11 cellular contexts compared by ENCODE assay signal in the genomic region with DNA sequence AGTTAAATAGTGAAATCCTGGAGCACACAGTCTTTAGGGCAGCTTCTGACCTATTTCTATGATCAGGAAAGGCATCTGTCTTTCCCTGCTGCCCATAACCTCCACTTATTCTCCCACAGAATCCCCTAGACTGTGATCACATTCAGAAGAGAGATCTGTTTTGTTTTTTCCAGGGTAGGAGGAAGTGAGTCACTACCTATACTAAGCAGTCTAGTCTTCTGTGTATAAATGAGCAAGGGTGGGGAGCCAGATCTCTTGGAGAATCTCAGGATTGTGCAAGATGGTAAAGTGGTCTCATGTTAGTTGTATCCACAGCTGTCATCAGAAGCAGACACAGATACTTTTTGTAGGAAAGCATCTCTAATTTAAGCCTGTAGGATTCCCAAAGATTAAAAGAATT. TPM values are rescaled to one million over a fixed set of nuclear protein-coding genes. Genes with fewer than 3 reads are reported as not detected.
DNase-seq lines count a peak whose midpoint lies in the region; ATAC-seq, FAIRE-seq and TF ChIP-seq lines count a peak whose summit lies in the region.
"Had no signal": no experiment of that assay in that cellular context is flagged by ENCODE, and none has a peak within 500 bp of the region (broad histone marks: within the 10 kb centered on the region; RNA-seq: fewer than 3 reads in every experiment).

No MANE protein-coding gene starts in this region.

- no peak overlapping the region for H3K4me3 Mint-ChIP-seq in activated naive CD8-positive, alpha-beta T cell
- H3K4me3 Mint-ChIP-seq in activated naive CD8-positive, alpha-beta T cell treated with anti-CD3 and anti-CD28 coated beads for 36 hours = no peak overlapping the region
- no peak overlapping the region for H3K4me3 Mint-ChIP-seq in T-cell
- H3K4me3 Mint-ChIP-seq: activated naive CD8-positive, alpha-beta T cell treated with anti-CD3 and anti-CD28 coated beads, Interleukin-2, amount 10 ng/mL, durations not matched to agents 7 days and 5 days had no signal

- peaks cover 15% of the 10 kb centered on the region for H3K36me3 ChIP-seq in left ventricle myocardium inferior

- peak in 1 of 4 experiments; percentile 37 for ATAC-seq in T-cell (replicated peaks in 1 of 4)

- peak overlapping the region; percentile 23 for H3K27ac Mint-ChIP-seq in activated naive CD8-positive, alpha-beta T cell
- no peak overlapping the region for H3K27ac Mint-ChIP-seq in activated naive CD8-positive, alpha-beta T cell treated with anti-CD3 and anti-CD28 coated beads for 36 hours
- peak overlapping the region; percentile 47 to 77 for H3K27ac Mint-ChIP-seq in T-cell
- H3K27ac Mint-ChIP-seq: activated naive CD8-positive, alpha-beta T cell treated with anti-CD3 and anti-CD28 coated beads, Interleukin-2, amount 10 ng/mL, durations not matched to agents 7 days and 5 days had no signal

- H3K4me1 Mint-ChIP-seq in activated naive CD8-positive, alpha-beta T cell (ENCODE audit: low read depth) = peaks cover 10% of the 10 kb centered on the region
- H3K4me1 Mint-ChIP-seq in activated naive CD8-positive, alpha-beta T cell treated with anti-CD3 and anti-CD28 coated beads for 36 hours = peaks cover 9% of the 10 kb centered on the region
- H3K4me1 Mint-ChIP-seq in T-cell = peaks cover 6 to 12% (median 12%) of the 10 kb centered on the region in 3 donors

- peaks cover 4% of the 10 kb centered on the region for H3K4me1 ChIP-seq in left ventricle myocardium inferior

- no peak for DNase-seq in activated naive CD8-positive, alpha-beta T cell treated with anti-CD3 and anti-CD28 coated beads for 36 hours
- DNase-seq in T-cell (no peak), fibroblast of pulmonary artery (ENCODE audit: low read depth) (peak; percentile 90), stromal cell of bone marrow (ENCODE audit: low read depth) (peak; percentile 68), D721Med (ENCODE audit: insufficient read length, low spot score) (no peak), left ventricle myocardium inferior (no peak), posterior vena cava (ENCODE audit: low spot score) (no peak)
- DNase-seq: activated naive CD8-positive, alpha-beta T cell treated with anti-CD3 and anti-CD28 coated beads, Interleukin-2, amount 10 ng/mL, durations not matched to agents 7 days and 5 days; Caco-2; stimulated activated CD4-positive, alpha-beta T cell treated with anti-CD3 and anti-CD28 coated beads, Interleukin-2, amount 100 ng/mL, for 24 hours had no signal

- intact Hi-C loops in left ventricle myocardium inferior (cut with micrococcal nuclease) (no loop called here), posterior vena cava (cut with DNase I) (no loop called here)

- H3K36me3 Mint-ChIP-seq in activated naive CD8-positive, alpha-beta T cell = peaks cover 10% of the 10 kb centered on the region
- H3K36me3 Mint-ChIP-seq in activated naive CD8-positive, alpha-beta T cell treated with anti-CD3 and anti-CD28 coated beads for 36 hours = peaks cover 4% of the 10 kb centered on the region
- peaks cover 29% of the 10 kb centered on the region for H3K36me3 Mint-ChIP-seq in T-cell

- POLR2A ChIA-PET in T-cell (lab: Charles Lee) = interaction anchor here in 1 of 2 donors (0.8 kb wide), 1 partner anchor 82 kb away, joined by 3 read pairs; no protein-coding TSS in a partner anchor

- H3K27me3 ChIP-seq in left ventricle myocardium inferior (ENCODE audit: low read depth) = no peaks in the 10 kb centered on the region

- no peak overlapping the region for H3K27ac ChIP-seq in left ventricle myocardium inferior (replicated peaks)

- no peak overlapping the region for H3K4me3 ChIP-seq in fibroblast of pulmonary artery (replicated peaks; ENCODE audit: low read depth, low read length)
- no peak overlapping the region for H3K4me3 ChIP-seq in left ventricle myocardium inferior

- H3K9me3 ChIP-seq in left ventricle myocardium inferior (replicated peaks) = no peaks in the 10 kb centered on the region
- H3K9me3 ChIP-seq: Caco-2 had no signal

- CTCF ChIA-PET in T-cell (lab: Charles Lee) = interaction anchor here in 1 of 2 donors (0.5 kb wide), 2 partner anchors 28 to 1092 kb away, joined by 3 read pairs; no protein-coding TSS in a partner anchor

- no peaks in the 10 kb centered on the region for H3K27me3 Mint-ChIP-seq in activated naive CD8-positive, alpha-beta T cell
- H3K27me3 Mint-ChIP-seq in activated naive CD8-positive, alpha-beta T cell treated with anti-CD3 and anti-CD28 coated beads for 36 hours = no peaks in the 10 kb centered on the region
- H3K27me3 Mint-ChIP-seq in T-cell = no peaks in the 10 kb centered on the region
- H3K27me3 Mint-ChIP-seq: activated naive CD8-positive, alpha-beta T cell treated with anti-CD3 and anti-CD28 coated beads, Interleukin-2, amount 10 ng/mL, durations not matched to agents 7 days and 5 days had no signal

- TF ChIP-seq CTCF in fibroblast of pulmonary artery (IDR thresholded peaks at IDR 0.05; ENCODE audit: low read length, missing control alignments) = no peak
- TF ChIP-seq CTCF in D721Med (IDR thresholded peaks at IDR 0.05; ENCODE audit: insufficient read depth, missing control alignments) = no peak
- TF ChIP-seq CTCF in left ventricle myocardium inferior (IDR thresholded peaks at IDR 0.05; ENCODE audit: borderline replicate concordance) = no peak

- no peaks in the 10 kb centered on the region for H3K9me3 Mint-ChIP-seq in activated naive CD8-positive, alpha-beta T cell (ENCODE audit: low read depth)
- no peaks in the 10 kb centered on the region for H3K9me3 Mint-ChIP-seq in activated naive CD8-positive, alpha-beta T cell treated with anti-CD3 and anti-CD28 coated beads for 36 hours
- H3K9me3 Mint-ChIP-seq in T-cell = no peaks in the 10 kb centered on the region
- H3K9me3 Mint-ChIP-seq: activated naive CD8-positive, alpha-beta T cell treated with anti-CD3 and anti-CD28 coated beads, Interleukin-2, amount 10 ng/mL, durations not matched to agents 7 days and 5 days had no signal

- no peak for FAIRE-seq in D721Med (lab: Jason Lieb, UNC)

RNA-seq across cellular contexts. Expression of gene FBXO22, which starts 11.8 kb away (rescaled TPM):
- 10 to 100 TPM; 48.2 to 49.5 TPM for total RNA-seq in activated naive CD8-positive, alpha-beta T cell treated with anti-CD3 and anti-CD28 coated beads for 36 hours
- 10 to 100 TPM in 4 of 5 donors, 1 to 10 TPM in 1; 9.9 to 26.1 (median 23.7) TPM for total RNA-seq in T-cell
- total RNA-seq in left ventricle myocardium inferior = 21.1 TPM
- 10 to 100 TPM; 15.3 to 21.0 TPM for total RNA-seq in posterior vena cava

RNA-seq across cellular contexts. Expression of gene UBE2Q2, which starts 48.6 kb away (rescaled TPM):
- 10 to 100 TPM; 17.6 to 18.8 TPM for total RNA-seq in activated naive CD8-positive, alpha-beta T cell treated with anti-CD3 and anti-CD28 coated beads for 36 hours
- 10 to 100 TPM; 28.6 to 40.9 (median 36.9) TPM for total RNA-seq in T-cell
- total RNA-seq in left ventricle myocardium inferior = 27.8 TPM
- total RNA-seq in posterior vena cava = 10 to 100 TPM; 44.8 to 60.6 TPM

Comparison
In these comparisons a context has a peak if more than half of its experiments do, and no peak if none do; other contexts are left out.
1. DNase-seq: peak in fibroblast of pulmonary artery (single experiment) and stromal cell of bone marrow (single experiment); none in activated naive CD8-positive, alpha-beta T cell treated with anti-CD3 and anti-CD28 coated beads for 36 hours (single experiment), T-cell (0 of 34), D721Med (single experiment), left ventricle myocardium inferior (single experiment) and posterior vena cava (single experiment).